2 cellular contexts compared by ENCODE assay signal in genomic region chr14:94816113-94816512, GRCh38.
TF ChIP-seq lines count a peak whose summit lies in the region.

No MANE protein-coding gene starts in this region.

TF ChIP-seq in SK-N-SH, 30 proteins besides CTCF, POLR2A, EP300 and RAD21:
- TF ChIP-seq RFX5 (IDR thresholded peaks at IDR 0.05; ENCODE audit: low read length) = no peak
- no peak for TF ChIP-seq FOSL2 (IDR thresholded peaks at IDR 0.05; ENCODE audit: borderline replicate concordance, low read depth)
- no peak for TF ChIP-seq NFIC (IDR thresholded peaks at IDR 0.05; ENCODE audit: borderline replicate concordance)
- TF ChIP-seq MEF2A (IDR thresholded peaks at IDR 0.05; ENCODE audit: borderline replicate concordance, low read depth) = no peak
- TF ChIP-seq EZH2phosphoT487 (IDR thresholded peaks at IDR 0.05; ENCODE audit: borderline replicate concordance, low read depth) = no peak
- no peak for TF ChIP-seq REST (IDR thresholded peaks at IDR 0.05; ENCODE audit: low read depth, low read length)
- no peak for TF ChIP-seq FOXJ3 (CRISPR knock-in tag; IDR thresholded peaks at IDR 0.05)
- no peak for TF ChIP-seq USF1 (IDR thresholded peaks at IDR 0.05; ENCODE audit: borderline replicate concordance, low read depth)
- TF ChIP-seq NRF1 (IDR thresholded peaks at IDR 0.05; ENCODE audit: low read depth, low read length) = no peak
- TF ChIP-seq GABPA (IDR thresholded peaks at IDR 0.05; ENCODE audit: low read depth) = no peak
- no peak for TF ChIP-seq GATA2 (CRISPR knock-in tag; IDR thresholded peaks at IDR 0.05)
- TF ChIP-seq IRF3 (IDR thresholded peaks at IDR 0.05; ENCODE audit: low read depth, low read length) = no peak
- no peak for TF ChIP-seq MXI1 (IDR thresholded peaks at IDR 0.05; ENCODE audit: low read depth, low read length)
- no peak for TF ChIP-seq MAX (IDR thresholded peaks at IDR 0.05; ENCODE audit: low read depth)
- TF ChIP-seq TAF1 (IDR thresholded peaks at IDR 0.05; ENCODE audit: borderline replicate concordance, low read depth, low read length) = no peak
- no peak for TF ChIP-seq FOXM1 (IDR thresholded peaks at IDR 0.05; ENCODE audit: low read depth)
- TF ChIP-seq SIN3A (IDR thresholded peaks at IDR 0.05; ENCODE audit: borderline replicate concordance, low read depth, low read length) = no peak

TF ChIP-seq in SK-N-SH treated with all-trans-retinoic acid at 6 μM for 48 hours, 23 proteins besides CTCF, POLR2A, EP300 and RAD21:
- TF ChIP-seq TOX (CRISPR knock-in tag; IDR thresholded peaks at IDR 0.05; ENCODE audit: borderline replicate concordance) (no peak), BACH2 (CRISPR knock-in tag; IDR thresholded peaks at IDR 0.05; ENCODE audit: borderline replicate concordance) (no peak), RARB (CRISPR knock-in tag; IDR thresholded peaks at IDR 0.05) (no peak), ZNF8 (CRISPR knock-in tag; IDR thresholded peaks at IDR 0.05) (no peak), POU6F1 (CRISPR knock-in tag; IDR thresholded peaks at IDR 0.05; ENCODE audit: borderline replicate concordance, low read depth) (no peak), ZFP30 (CRISPR knock-in tag; IDR thresholded peaks at IDR 0.05) (no peak), PPARA (CRISPR knock-in tag; IDR thresholded peaks at IDR 0.05; ENCODE audit: borderline replicate concordance) (no peak), TCF4 (CRISPR knock-in tag; IDR thresholded peaks at IDR 0.05; ENCODE audit: borderline replicate concordance) (no peak), OSR1 (CRISPR knock-in tag; IDR thresholded peaks at IDR 0.05) (no peak), ZC3H10 (CRISPR knock-in tag; IDR thresholded peaks at IDR 0.05) (no peak), CSDC2 (CRISPR knock-in tag; IDR thresholded peaks at IDR 0.05) (no peak), CREB5 (CRISPR knock-in tag; IDR thresholded peaks at IDR 0.05; ENCODE audit: low read depth) (no peak), ZNF565 (CRISPR knock-in tag; conservative IDR thresholded peaks at IDR 0.05; ENCODE audit: low read depth) (no peak), CSRNP3 (CRISPR knock-in tag; IDR thresholded peaks at IDR 0.05) (no peak), SNAI2 (CRISPR knock-in tag; IDR thresholded peaks at IDR 0.05) (no peak), PATZ1 (CRISPR knock-in tag; IDR thresholded peaks at IDR 0.05; ENCODE audit: borderline replicate concordance) (no peak)
